ENCODE assay signal across 1 cellular context in genomic region chr20:36183155-36183944, GRCh38.
A peak's percentile ranks its signal among the peaks of the same experiment; 100 is the strongest.
TF ChIP-seq lines count a peak whose summit lies in the region.

No MANE protein-coding gene starts in this region.

TF ChIP-seq in K562, 482 proteins besides CTCF, POLR2A, EP300 and RAD21 (continued from another document and continues in another):
- TF ChIP-seq SETDB1 (IDR thresholded peaks at IDR 0.05; ENCODE audit: low read length) = no peak
- no peak for TF ChIP-seq SMAD2 (IDR thresholded peaks at IDR 0.05; ENCODE audit: low read depth, low read length)
- 0 out of 2 replicates have a peak, but pooled peaks have one; percentile 86 for TF ChIP-seq MTA3 (IDR thresholded peaks at IDR 0.05; ENCODE audit: borderline replicate concordance)
- no peak for TF ChIP-seq HOXB6 (CRISPR knock-in tag; IDR thresholded peaks at IDR 0.05; ENCODE audit: borderline replicate concordance)
- TF ChIP-seq CSDE1 (IDR thresholded peaks at IDR 0.05) = no peak
- TF ChIP-seq GTF2E2 (tag; IDR thresholded peaks at IDR 0.05) = no peak
- TF ChIP-seq, protein P1, sequence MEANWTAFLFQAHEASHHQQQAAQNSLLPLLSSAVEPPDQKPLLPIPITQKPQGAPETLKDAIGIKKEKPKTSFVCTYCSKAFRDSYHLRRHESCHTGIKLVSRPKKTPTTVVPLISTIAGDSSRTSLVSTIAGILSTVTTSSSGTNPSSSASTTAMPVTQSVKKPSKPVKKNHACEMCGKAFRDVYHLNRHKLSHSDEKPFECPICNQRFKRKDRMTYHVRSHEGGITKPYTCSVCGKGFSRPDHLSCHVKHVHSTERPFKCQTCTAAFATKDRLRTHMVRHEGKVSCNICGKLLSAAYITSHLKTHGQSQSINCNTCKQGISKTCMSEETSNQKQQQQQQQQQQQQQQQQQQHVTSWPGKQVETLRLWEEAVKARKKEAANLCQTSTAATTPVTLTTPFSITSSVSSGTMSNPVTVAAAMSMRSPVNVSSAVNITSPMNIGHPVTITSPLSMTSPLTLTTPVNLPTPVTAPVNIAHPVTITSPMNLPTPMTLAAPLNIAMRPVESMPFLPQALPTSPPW (CRISPR knock-in tag; IDR thresholded peaks at IDR 0.05) = peak; percentile 50; the same call in 1 of the 2 replicates
- TF ChIP-seq, protein P2, sequence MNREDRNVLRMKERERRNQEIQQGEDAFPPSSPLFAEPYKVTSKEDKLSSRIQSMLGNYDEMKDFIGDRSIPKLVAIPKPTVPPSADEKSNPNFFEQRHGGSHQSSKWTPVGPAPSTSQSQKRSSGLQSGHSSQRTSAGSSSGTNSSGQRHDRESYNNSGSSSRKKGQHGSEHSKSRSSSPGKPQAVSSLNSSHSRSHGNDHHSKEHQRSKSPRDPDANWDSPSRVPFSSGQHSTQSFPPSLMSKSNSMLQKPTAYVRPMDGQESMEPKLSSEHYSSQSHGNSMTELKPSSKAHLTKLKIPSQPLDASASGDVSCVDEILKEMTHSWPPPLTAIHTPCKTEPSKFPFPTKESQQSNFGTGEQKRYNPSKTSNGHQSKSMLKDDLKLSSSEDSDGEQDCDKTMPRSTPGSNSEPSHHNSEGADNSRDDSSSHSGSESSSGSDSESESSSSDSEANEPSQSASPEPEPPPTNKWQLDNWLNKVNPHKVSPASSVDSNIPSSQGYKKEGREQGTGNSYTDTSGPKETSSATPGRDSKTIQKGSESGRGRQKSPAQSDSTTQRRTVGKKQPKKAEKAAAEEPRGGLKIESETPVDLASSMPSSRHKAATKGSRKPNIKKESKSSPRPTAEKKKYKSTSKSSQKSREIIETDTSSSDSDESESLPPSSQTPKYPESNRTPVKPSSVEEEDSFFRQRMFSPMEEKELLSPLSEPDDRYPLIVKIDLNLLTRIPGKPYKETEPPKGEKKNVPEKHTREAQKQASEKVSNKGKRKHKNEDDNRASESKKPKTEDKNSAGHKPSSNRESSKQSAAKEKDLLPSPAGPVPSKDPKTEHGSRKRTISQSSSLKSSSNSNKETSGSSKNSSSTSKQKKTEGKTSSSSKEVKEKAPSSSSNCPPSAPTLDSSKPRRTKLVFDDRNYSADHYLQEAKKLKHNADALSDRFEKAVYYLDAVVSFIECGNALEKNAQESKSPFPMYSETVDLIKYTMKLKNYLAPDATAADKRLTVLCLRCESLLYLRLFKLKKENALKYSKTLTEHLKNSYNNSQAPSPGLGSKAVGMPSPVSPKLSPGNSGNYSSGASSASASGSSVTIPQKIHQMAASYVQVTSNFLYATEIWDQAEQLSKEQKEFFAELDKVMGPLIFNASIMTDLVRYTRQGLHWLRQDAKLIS (CRISPR knock-in tag; IDR thresholded peaks at IDR 0.05) = no peak
- TF ChIP-seq ZNF24 (IDR thresholded peaks at IDR 0.05) = no peak
- TF ChIP-seq ZNF696 (CRISPR knock-in tag; conservative IDR thresholded peaks at IDR 0.05) = no peak
- no peak for TF ChIP-seq ZNF561 (CRISPR knock-in tag; conservative IDR thresholded peaks at IDR 0.05)
- no peak for TF ChIP-seq NCOA2 (IDR thresholded peaks at IDR 0.05; ENCODE audit: partially characterized antibody in 2 of 2)
- no peak for TF ChIP-seq CHAMP1 (IDR thresholded peaks at IDR 0.05)
- peak; percentile 86; the same call in 1 of the 2 replicates for TF ChIP-seq NBN (IDR thresholded peaks at IDR 0.05; ENCODE audit: low read depth)
- peak in 1 of 2 experiments; percentile 59; a peak in 2 of 4 replicates for TF ChIP-seq HDAC1 (IDR thresholded peaks at IDR 0.05)
- peak; percentile 88 for TF ChIP-seq NFIC (IDR thresholded peaks at IDR 0.05)
- TF ChIP-seq ZNF274 (IDR thresholded peaks at IDR 0.05; ENCODE audit: borderline replicate concordance, low read depth, low read length) = no peak
- TF ChIP-seq EP400 (IDR thresholded peaks at IDR 0.05) = 0 out of 2 replicates have a peak, but pooled peaks have one; percentile 24
- TF ChIP-seq, protein P3, sequence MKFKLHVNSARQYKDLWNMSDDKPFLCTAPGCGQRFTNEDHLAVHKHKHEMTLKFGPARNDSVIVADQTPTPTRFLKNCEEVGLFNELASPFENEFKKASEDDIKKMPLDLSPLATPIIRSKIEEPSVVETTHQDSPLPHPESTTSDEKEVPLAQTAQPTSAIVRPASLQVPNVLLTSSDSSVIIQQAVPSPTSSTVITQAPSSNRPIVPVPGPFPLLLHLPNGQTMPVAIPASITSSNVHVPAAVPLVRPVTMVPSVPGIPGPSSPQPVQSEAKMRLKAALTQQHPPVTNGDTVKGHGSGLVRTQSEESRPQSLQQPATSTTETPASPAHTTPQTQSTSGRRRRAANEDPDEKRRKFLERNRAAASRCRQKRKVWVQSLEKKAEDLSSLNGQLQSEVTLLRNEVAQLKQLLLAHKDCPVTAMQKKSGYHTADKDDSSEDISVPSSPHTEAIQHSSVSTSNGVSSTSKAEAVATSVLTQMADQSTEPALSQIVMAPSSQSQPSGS (CRISPR knock-in tag; IDR thresholded peaks at IDR 0.05) = no peak
- no peak for TF ChIP-seq ZFP91 (CRISPR knock-in tag; IDR thresholded peaks at IDR 0.05)
- peak; percentile 81 for TF ChIP-seq DMBX1 (CRISPR knock-in tag; IDR thresholded peaks at IDR 0.05; ENCODE audit: borderline replicate concordance)
- no peak for TF ChIP-seq ZNF23 (CRISPR knock-in tag; IDR thresholded peaks at IDR 0.05)
- no peak for TF ChIP-seq RBM34 (IDR thresholded peaks at IDR 0.05; ENCODE audit: borderline replicate concordance, insufficient read depth, low read length)
- TF ChIP-seq LEF1 (IDR thresholded peaks at IDR 0.05) = no peak
- no peak for TF ChIP-seq ADNP (tag; IDR thresholded peaks at IDR 0.05)
- TF ChIP-seq ELF1 (tag; IDR thresholded peaks at IDR 0.05) = no peak
- TF ChIP-seq, protein P4, sequence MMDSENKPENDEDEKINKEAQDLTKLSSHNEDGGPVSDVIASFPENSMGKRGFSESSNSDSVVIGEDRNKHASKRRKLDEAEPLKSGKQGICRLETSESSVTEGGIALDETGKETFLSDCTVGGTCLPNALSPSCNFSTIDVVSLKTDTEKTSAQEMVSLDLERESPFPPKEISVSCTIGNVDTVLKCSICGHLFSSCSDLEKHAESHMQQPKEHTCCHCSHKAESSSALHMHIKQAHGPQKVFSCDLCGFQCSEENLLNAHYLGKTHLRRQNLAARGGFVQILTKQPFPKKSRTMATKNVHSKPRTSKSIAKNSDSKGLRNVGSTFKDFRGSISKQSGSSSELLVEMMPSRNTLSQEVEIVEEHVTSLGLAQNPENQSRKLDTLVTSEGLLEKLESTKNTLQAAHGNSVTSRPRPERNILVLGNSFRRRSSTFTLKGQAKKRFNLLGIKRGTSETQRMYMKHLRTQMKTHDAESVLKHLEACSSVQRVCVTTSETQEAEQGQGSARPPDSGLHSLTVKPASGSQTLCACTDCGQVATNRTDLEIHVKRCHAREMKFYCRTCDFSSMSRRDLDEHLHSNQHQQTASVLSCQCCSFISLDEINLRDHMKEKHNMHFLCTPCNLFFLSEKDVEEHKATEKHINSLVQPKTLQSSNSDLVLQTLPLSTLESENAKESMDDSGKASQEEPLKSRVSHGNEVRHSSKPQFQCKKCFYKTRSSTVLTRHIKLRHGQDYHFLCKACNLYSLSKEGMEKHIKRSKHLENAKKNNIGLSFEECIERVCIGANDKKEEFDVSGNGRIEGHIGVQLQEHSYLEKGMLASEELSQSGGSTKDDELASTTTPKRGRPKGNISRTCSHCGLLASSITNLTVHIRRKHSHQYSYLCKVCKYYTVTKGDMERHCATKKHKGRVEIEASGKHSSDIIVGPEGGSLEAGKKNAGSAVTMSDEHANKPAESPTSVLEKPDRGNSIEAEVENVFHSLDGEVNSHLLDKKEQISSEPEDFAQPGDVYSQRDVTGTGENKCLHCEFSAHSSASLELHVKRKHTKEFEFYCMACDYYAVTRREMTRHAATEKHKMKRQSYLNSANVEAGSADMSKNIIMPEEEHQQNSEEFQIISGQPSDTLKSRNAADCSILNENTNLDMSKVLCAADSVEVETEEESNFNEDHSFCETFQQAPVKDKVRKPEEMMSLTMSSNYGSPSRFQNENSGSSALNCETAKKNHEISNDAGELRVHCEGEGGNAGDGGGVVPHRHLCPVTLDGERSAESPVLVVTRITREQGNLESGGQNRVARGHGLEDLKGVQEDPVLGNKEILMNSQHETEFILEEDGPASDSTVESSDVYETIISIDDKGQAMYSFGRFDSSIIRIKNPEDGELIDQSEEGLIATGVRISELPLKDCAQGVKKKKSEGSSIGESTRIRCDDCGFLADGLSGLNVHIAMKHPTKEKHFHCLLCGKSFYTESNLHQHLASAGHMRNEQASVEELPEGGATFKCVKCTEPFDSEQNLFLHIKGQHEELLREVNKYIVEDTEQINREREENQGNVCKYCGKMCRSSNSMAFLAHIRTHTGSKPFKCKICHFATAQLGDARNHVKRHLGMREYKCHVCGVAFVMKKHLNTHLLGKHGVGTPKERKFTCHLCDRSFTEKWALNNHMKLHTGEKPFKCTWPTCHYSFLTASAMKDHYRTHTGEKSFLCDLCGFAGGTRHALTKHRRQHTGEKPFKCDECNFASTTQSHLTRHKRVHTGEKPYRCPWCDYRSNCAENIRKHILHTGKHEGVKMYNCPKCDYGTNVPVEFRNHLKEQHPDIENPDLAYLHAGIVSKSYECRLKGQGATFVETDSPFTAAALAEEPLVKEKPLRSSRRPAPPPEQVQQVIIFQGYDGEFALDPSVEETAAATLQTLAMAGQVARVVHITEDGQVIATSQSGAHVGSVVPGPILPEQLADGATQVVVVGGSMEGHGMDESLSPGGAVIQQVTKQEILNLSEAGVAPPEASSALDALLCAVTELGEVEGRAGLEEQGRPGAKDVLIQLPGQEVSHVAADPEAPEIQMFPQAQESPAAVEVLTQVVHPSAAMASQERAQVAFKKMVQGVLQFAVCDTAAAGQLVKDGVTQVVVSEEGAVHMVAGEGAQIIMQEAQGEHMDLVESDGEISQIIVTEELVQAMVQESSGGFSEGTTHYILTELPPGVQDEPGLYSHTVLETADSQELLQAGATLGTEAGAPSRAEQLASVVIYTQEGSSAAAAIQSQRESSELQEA (IDR thresholded peaks at IDR 0.05; ENCODE audit: low read depth) = no peak
- peak; percentile 78; the same call in 1 of the 2 replicates for TF ChIP-seq ZNF644 (tag; IDR thresholded peaks at IDR 0.05; ENCODE audit: low read depth)
- TF ChIP-seq NCOA1 (IDR thresholded peaks at IDR 0.05; ENCODE audit: low read depth) = peak; percentile 82
- no peak for TF ChIP-seq CREB3L1 (IDR thresholded peaks at IDR 0.05; ENCODE audit: borderline replicate concordance, low read depth)
- TF ChIP-seq MEF2A (IDR thresholded peaks at IDR 0.05; ENCODE audit: control insufficient read depth, low read depth, low read length) = peak; percentile 92
- TF ChIP-seq ATF6 (CRISPR knock-in tag; IDR thresholded peaks at IDR 0.05) = no peak
- TF ChIP-seq HNRNPL (IDR thresholded peaks at IDR 0.05; ENCODE audit: low read depth, low read length) = no peak
- peak; percentile 23 to 59; a peak in 2 of 4 replicates for TF ChIP-seq TBL1XR1 (IDR thresholded peaks at IDR 0.05; ENCODE audit: low read length in 2 of 2)
- TF ChIP-seq GABPB1 (CRISPR knock-in tag; IDR thresholded peaks at IDR 0.05) = peak; percentile 51; the same call in 1 of the 2 replicates
- TF ChIP-seq DPF2 (IDR thresholded peaks at IDR 0.05) = peak; percentile 96
- no peak for TF ChIP-seq ZNF699 (CRISPR knock-in tag; IDR thresholded peaks at IDR 0.05; ENCODE audit: insufficient replicate concordance)
